ENCODE assay signal across 15 cellular contexts in genomic region chr5:58456486-58456885, GRCh38. TPM values are rescaled to one million over a fixed set of nuclear protein-coding genes. Genes with fewer than 3 reads are reported as not detected.
A peak's percentile ranks its signal among the peaks of the same experiment; 100 is the strongest.
DNase-seq lines count a peak whose midpoint lies in the region; ATAC-seq and TF ChIP-seq lines count a peak whose summit lies in the region.
"Had no signal": no experiment of that assay in that cellular context is flagged by ENCODE, and none has a peak within 500 bp of the region (broad histone marks: within the 10 kb centered on the region; RNA-seq: fewer than 3 reads in every experiment).

No MANE protein-coding gene starts in this region.

- H3K4me3 Mint-ChIP-seq in nephron progenitor cell, result peak overlapping the region; percentile 14
- H3K4me3 Mint-ChIP-seq: activated naive CD4-positive, alpha-beta T cell treated with anti-CD3 and anti-CD28 coated beads, Interleukin-2, amount 50 U/mL, for 24 hours; naive thymus-derived CD4-positive, alpha-beta T cell; stimulated activated naive CD8-positive, alpha-beta T cell treated with anti-CD3 and anti-CD28 coated beads, Interleukin-15, Interleukin-2, amounts not matched to agents 100 ng/mL and 50 ng/mL, for 24 hours; T-helper 2 cell treated with Interferon-gamma antibody and Interleukin-4, amounts not matched to agents 5 μg/mL and 100 μg/mL, for 36 hours had no signal

- peaks cover 60% of the 10 kb centered on the region for H3K36me3 ChIP-seq in left ventricle myocardium inferior
- H3K36me3 ChIP-seq in vagina, result peaks cover 0 to 31% of the 10 kb centered on the region in 2 donors

- intact Hi-C loops in left ventricle myocardium inferior (cut with micrococcal nuclease), result loop anchor here (10.0 kb wide), 1 partner anchor 212 kb away; no protein-coding TSS in a partner anchor
- intact Hi-C loops in cardiac septum (cut with DNase I), result loop anchor here (5.0 to 10.0 kb wide), 5 partner anchors 92 to 759 kb away; no protein-coding TSS in a partner anchor
- intact Hi-C loops in vagina (cut with DNase I), result no loop called here

- H3K27ac ChIP-seq in left ventricle myocardium inferior (replicated peaks) (peak overlapping the region; percentile 96), vagina (peak overlapping the region; percentile 94)
- H3K27ac ChIP-seq: KMS-11 had no signal

- H3K27me3 Mint-ChIP-seq in nephron progenitor cell (ENCODE audit: low read depth, poor library complexity), result no peaks in the 10 kb centered on the region

- DNase-seq in left ventricle myocardium inferior, result no peak
- DNase-seq in cardiac septum (ENCODE audit: low spot score), result no peak
- DNase-seq in epithelial cell of esophagus (ENCODE audit: low read depth), result peak; percentile 31
- DNase-seq in nephron progenitor cell, result no peak
- DNase-seq in vagina (ENCODE audit: extremely low spot score in 2 of 2), result no peak
- no peak for DNase-seq in NCI-H2029 treated with DMSO at 0.1 percent for 48 hours (lab: John Stamatoyannopoulos, UW)
- DNase-seq: activated CD8-positive, alpha-beta memory T cell treated with anti-CD3 and anti-CD28 coated beads for 24 hours; naive thymus-derived CD4-positive, alpha-beta T cell had no signal

- H3K4me1 Mint-ChIP-seq in nephron progenitor cell, result peaks cover 49% of the 10 kb centered on the region

- no peak overlapping the region for H3K27ac Mint-ChIP-seq in nephron progenitor cell
- H3K27ac Mint-ChIP-seq: activated naive CD4-positive, alpha-beta T cell treated with anti-CD3 and anti-CD28 coated beads, Interleukin-2, amount 50 U/mL, for 24 hours; naive thymus-derived CD4-positive, alpha-beta T cell; stimulated activated naive CD8-positive, alpha-beta T cell treated with anti-CD3 and anti-CD28 coated beads, Interleukin-15, Interleukin-2, amounts not matched to agents 100 ng/mL and 50 ng/mL, for 24 hours; T-helper 2 cell treated with Interferon-gamma antibody and Interleukin-4, amounts not matched to agents 5 μg/mL and 100 μg/mL, for 36 hours had no signal

- H3K4me1 ChIP-seq in left ventricle myocardium inferior (peaks cover 79% of the 10 kb centered on the region), vagina (peaks cover 58% of the 10 kb centered on the region)

- peaks cover 64% of the 10 kb centered on the region for H3K36me3 Mint-ChIP-seq in nephron progenitor cell (ENCODE audit: low read depth)

- H3K27me3 ChIP-seq in left ventricle myocardium inferior (ENCODE audit: low read depth), result no peaks in the 10 kb centered on the region
- no peaks in the 10 kb centered on the region for H3K27me3 ChIP-seq in vagina

- TF ChIP-seq CTCF in left ventricle myocardium inferior (IDR thresholded peaks at IDR 0.05; ENCODE audit: borderline replicate concordance) (no peak), epithelial cell of esophagus (IDR thresholded peaks at IDR 0.05; ENCODE audit: insufficient read depth, low read depth, low read length, missing control alignments) (no peak), nephron progenitor cell (IDR thresholded peaks at IDR 0.05) (no peak), vagina (IDR thresholded peaks at IDR 0.05) (no peak)

- no peaks in the 10 kb centered on the region for H3K9me3 ChIP-seq in left ventricle myocardium inferior (replicated peaks)
- H3K9me3 ChIP-seq in vagina, result no peaks in the 10 kb centered on the region

- no peak for TF ChIP-seq POLR2A in vagina (IDR thresholded peaks at IDR 0.05)

- no peak for ATAC-seq in HG03095 (IDR thresholded peaks at IDR 0.05; ENCODE audit: unreplicated experiment)
- no peak for ATAC-seq in activated CD4-positive, CD25-positive, alpha-beta regulatory T cell treated with anti-CD3 and anti-CD28 coated beads, Interleukin-2, amount 50 U/mL, for 24 hours
- ATAC-seq: naive thymus-derived CD4-positive, alpha-beta T cell had no signal

- H3K4me3 ChIP-seq in left ventricle myocardium inferior (peak overlapping the region; percentile 90), epithelial cell of esophagus (ENCODE audit: low read length) (peak overlapping the region; percentile 84), vagina (peak overlapping the region; percentile 32 to 87)

- H3K9me3 Mint-ChIP-seq in nephron progenitor cell, result no peaks in the 10 kb centered on the region
- H3K9me3 Mint-ChIP-seq: activated naive CD4-positive, alpha-beta T cell treated with anti-CD3 and anti-CD28 coated beads, Interleukin-2, amount 50 U/mL, for 24 hours; naive thymus-derived CD4-positive, alpha-beta T cell; stimulated activated naive CD8-positive, alpha-beta T cell treated with anti-CD3 and anti-CD28 coated beads, Interleukin-15, Interleukin-2, amounts not matched to agents 100 ng/mL and 50 ng/mL, for 24 hours; T-helper 2 cell treated with Interferon-gamma antibody and Interleukin-4, amounts not matched to agents 5 μg/mL and 100 μg/mL, for 36 hours had no signal

RNA-seq across cellular contexts. Expression of gene PLK2, which starts 3.4 kb away (rescaled TPM):
- total RNA-seq in left ventricle myocardium inferior, result 58.9 TPM
- 117 TPM for total RNA-seq in cardiac septum
- 169 TPM for total RNA-seq in vagina

RNA-seq across cellular contexts. Expression of gene GAPT, which starts 34.7 kb away (rescaled TPM):
- total RNA-seq in left ventricle myocardium inferior (0.22 TPM), cardiac septum (0.27 TPM), vagina (not detected)
- total RNA-seq: A673 had no signal
